ENCODE assay signal across 8 cellular contexts in genomic region chr3:52685285-52685704, GRCh38. TPM values are rescaled to one million over a fixed set of nuclear protein-coding genes. Genes with fewer than 3 reads are reported as not detected.
DNase-seq lines count a peak whose midpoint lies in the region; ATAC-seq and TF ChIP-seq lines count a peak whose summit lies in the region.

No MANE protein-coding gene starts in this region.

- H3K4me3 ChIP-seq in NT2/D1 (ENCODE audit: insufficient read length, low read depth) (peak overlapping the region; percentile 96), epithelial cell of proximal tubule (ENCODE audit: low read depth, low read length) (peak overlapping the region; percentile 94), mucosa of stomach (ENCODE audit: low read length) (no peak overlapping the region)

- peak; percentile 89 for DNase-seq in COLO829 (ENCODE audit: low spot score)
- peak; percentile 47 for DNase-seq in HT1080 (ENCODE audit: low read depth)
- DNase-seq in NT2/D1 (ENCODE audit: low read depth, low spot score): no peak
- DNase-seq in activated T-cell treated with anti-CD3 and anti-CD28 coated beads for 48 hours (ENCODE audit: low read depth): peak; percentile 88
- no peak for DNase-seq in epithelial cell of proximal tubule (ENCODE audit: low read depth)
- DNase-seq in stimulated activated CD8-positive, alpha-beta memory T cell treated with anti-CD3 and anti-CD28 coated beads, Interleukin-7, amount 100 ng/mL, for 1 hour (ENCODE audit: low read depth in 2 of 2): peak; percentile 52 to 53

- H3K4me1 ChIP-seq in NT2/D1 (ENCODE audit: insufficient read depth, insufficient read length) (peaks cover 2% of the 10 kb centered on the region), mucosa of stomach (ENCODE audit: control insufficient read depth, insufficient read depth, low read length) (peaks cover 22% of the 10 kb centered on the region)

- H3K27me3 ChIP-seq in NT2/D1 (ENCODE audit: insufficient read depth, insufficient read length): no peaks in the 10 kb centered on the region
- H3K27me3 ChIP-seq in mucosa of stomach (ENCODE audit: control insufficient read depth, insufficient read depth, low read length): no peaks in the 10 kb centered on the region

- H3K36me3 ChIP-seq in NT2/D1 (ENCODE audit: insufficient read depth, insufficient read length, low read length): peaks cover 56% of the 10 kb centered on the region
- H3K36me3 ChIP-seq in mucosa of stomach (ENCODE audit: control insufficient read depth, insufficient read depth, low read length): peaks cover 9% of the 10 kb centered on the region

- TF ChIP-seq CTCF in epithelial cell of proximal tubule (conservative IDR thresholded peaks at IDR 0.05; ENCODE audit: low read depth, low read length): no peak

- H3K9me3 ChIP-seq in NT2/D1 (ENCODE audit: insufficient read depth, low read length) (no peaks in the 10 kb centered on the region), mucosa of stomach (ENCODE audit: control insufficient read depth, low read length) (no peaks in the 10 kb centered on the region)

- peak; percentile 65 for ATAC-seq in GM21367 (IDR thresholded peaks at IDR 0.05; ENCODE audit: unreplicated experiment)

- H3K9ac ChIP-seq in NT2/D1 (ENCODE audit: insufficient read length, low read depth) (peak overlapping the region; percentile 94), mucosa of stomach (ENCODE audit: low read length) (peak overlapping the region; percentile 78)

RNA-seq across cellular contexts. Expression of gene PBRM1, which starts 0.4 kb away (rescaled TPM):
- 33.9 and 40.8 TPM in 2 replicates for total RNA-seq in HT1080 (2014; rRNA removed; shearing (Covaris generic))
- polyA plus RNA-seq in HT1080 (2015; cell fraction: cytosol; rRNA removed): 17.3 and 23.0 TPM in 2 replicates
- 45.3 and 47.3 TPM in 2 replicates for polyA plus RNA-seq in HT1080 (2015; cell fraction: nucleus; rRNA removed)
- 40.5 and 51.5 TPM in 2 replicates for total RNA-seq in epithelial cell of proximal tubule

RNA-seq across cellular contexts. Expression of gene GNL3, which starts 0.5 kb away (rescaled TPM):
- total RNA-seq in HT1080 (2014; rRNA removed; shearing (Covaris generic)): 138 and 161 TPM in 2 replicates
- 119 and 124 TPM in 2 replicates for polyA plus RNA-seq in HT1080 (2015; cell fraction: cytosol; rRNA removed)
- polyA plus RNA-seq in HT1080 (2015; cell fraction: nucleus; rRNA removed): 233 and 237 TPM in 2 replicates
- total RNA-seq in epithelial cell of proximal tubule: 128 and 141 TPM in 2 replicates

RNA-seq across cellular contexts. Expression of gene GLT8D1, which starts 20.3 kb away (rescaled TPM):
- total RNA-seq in HT1080 (2014; rRNA removed; shearing (Covaris generic)): 55.2 and 62.3 TPM in 2 replicates
- polyA plus RNA-seq in HT1080 (2015; cell fraction: cytosol; rRNA removed): 72.2 and 75.1 TPM in 2 replicates
- 115 and 129 TPM in 2 replicates for polyA plus RNA-seq in HT1080 (2015; cell fraction: nucleus; rRNA removed)
- 59.2 and 59.5 TPM in 2 replicates for total RNA-seq in epithelial cell of proximal tubule

RNA-seq across cellular contexts. Expression of gene SPCS1, which starts 20.6 kb away (rescaled TPM):
- 142 and 208 TPM in 2 replicates for total RNA-seq in HT1080 (2014; rRNA removed; shearing (Covaris generic))
- 303 and 415 TPM in 2 replicates for polyA plus RNA-seq in HT1080 (2015; cell fraction: cytosol; rRNA removed)
- polyA plus RNA-seq in HT1080 (2015; cell fraction: nucleus; rRNA removed): 147 and 166 TPM in 2 replicates
- total RNA-seq in epithelial cell of proximal tubule: 171 and 212 TPM in 2 replicates

Comparison
In these comparisons a context has a peak if more than half of its experiments do, and no peak if none do; other contexts are left out.
1. DNase-seq: peak in COLO829 (single experiment), HT1080 (single experiment), activated T-cell treated with anti-CD3 and anti-CD28 coated beads for 48 hours (single experiment) and stimulated activated CD8-positive, alpha-beta memory T cell treated with anti-CD3 and anti-CD28 coated beads, Interleukin-7, amount 100 ng/mL, for 1 hour (2 of 2); none in NT2/D1 (single experiment) and epithelial cell of proximal tubule (single experiment).